In genomic region chr12:116026768-116027550, GRCh38 we compare ENCODE assay signal across 19 cellular contexts.
DNase-seq lines count a peak whose midpoint lies in the region; ATAC-seq and TF ChIP-seq lines count a peak whose summit lies in the region.
"Had no signal": no experiment of that assay in that cellular context is flagged by ENCODE, and none has a peak within 500 bp of the region (broad histone marks: within the 10 kb centered on the region; RNA-seq: fewer than 3 reads in every experiment).

No MANE protein-coding gene starts in this region.

- H3K27ac ChIP-seq in heart left ventricle, result no peak overlapping the region
- H3K27ac ChIP-seq: cardiac muscle cell, RWPE1, tibial nerve had no signal

- peaks cover 25% of the 10 kb centered on the region for H3K4me1 Mint-ChIP-seq in memory B cell
- peaks cover 8 to 32% of the 10 kb centered on the region in 2 donors for H3K4me1 Mint-ChIP-seq in effector memory CD8-positive, alpha-beta T cell (ENCODE audit: low read depth in 2 of 2)

- H3K4me1 ChIP-seq in heart left ventricle, result peaks cover 0 to 31% (median 18%) of the 10 kb centered on the region in 12 donors

- H3K27me3 ChIP-seq in heart left ventricle, result no peaks in the 10 kb centered on the region
- H3K27me3 ChIP-seq: cardiac muscle cell, tibial nerve had no signal

- intact Hi-C loops in left ventricle myocardium superior (cut with micrococcal nuclease), result no loop called here
- intact Hi-C loops in heart left ventricle (cut with DNase I), result no loop called here

- peaks cover 14% of the 10 kb centered on the region for H3K36me3 Mint-ChIP-seq in memory B cell
- H3K36me3 Mint-ChIP-seq in effector memory CD8-positive, alpha-beta T cell (ENCODE audit: insufficient read depth), result no peaks in the 10 kb centered on the region

- H3K27me3 Mint-ChIP-seq in memory B cell, result no peaks in the 10 kb centered on the region
- H3K27me3 Mint-ChIP-seq in effector memory CD8-positive, alpha-beta T cell, result no peaks in the 10 kb centered on the region

- DNase-seq in left ventricle myocardium superior, result peak; percentile 23
- no peak for DNase-seq in heart left ventricle
- peak; percentile 11 for DNase-seq in astrocyte of the hippocampus (ENCODE audit: low read depth, low spot score)
- DNase-seq in memory B cell (ENCODE audit: low spot score in 2 of 2), result no peak
- no peak for DNase-seq in effector memory CD8-positive, alpha-beta T cell
- DNase-seq: ACHN; activated CD4-positive, alpha-beta T cell treated with anti-CD3 and anti-CD28 coated beads, Interleukin-2, amount 50 U/mL, for 48 hours; DMS53; effector CD4-positive, alpha-beta T cell; mesenchymal stem cell; NCI-H187; retina had no signal

- H3K4me3 ChIP-seq in heart left ventricle, result no peak overlapping the region
- H3K4me3 ChIP-seq: cardiac muscle cell, tibial nerve had no signal

- no peak for TF ChIP-seq POLR2A in heart left ventricle (IDR thresholded peaks at IDR 0.05)

- 72 to 82% (median 77%) methylated on average over 7 of the region's 7 CpGs for whole genome bisulfite sequencing in heart left ventricle, 4 donors

- TF ChIP-seq CTCF in heart left ventricle (IDR thresholded peaks at IDR 0.05), result no peak

- peak overlapping the region; percentile 50 for H3K27ac Mint-ChIP-seq in memory B cell
- H3K27ac Mint-ChIP-seq in effector memory CD8-positive, alpha-beta T cell, result peak overlapping the region in 1 of 2 donors; percentile 12
- H3K27ac Mint-ChIP-seq: activated T-helper 1 cell treated with anti-CD3 and anti-CD28 coated beads, Interleukin-12 subunit alpha, Interleukin-12 subunit beta, Interleukin-2, Interleukin-4 antibody, amounts not matched to agents 30 ng/mL and 10 ng/mL and 1 ng/mL, durations not matched to agents 14 hours and 24 hours and 36 hours had no signal

- peaks cover 0 to 7% (median 0%) of the 10 kb centered on the region in 9 donors for H3K36me3 ChIP-seq in heart left ventricle
- H3K36me3 ChIP-seq: cardiac muscle cell, tibial nerve had no signal

- ATAC-seq in left ventricle myocardium superior, result peak; percentile 49
- ATAC-seq in heart left ventricle, result no peak
- no peak for ATAC-seq in memory B cell (ENCODE audit: low read depth)
- no peak for ATAC-seq in effector memory CD8-positive, alpha-beta T cell (replicated peaks)
- no peak for ATAC-seq in HG03196 (IDR thresholded peaks at IDR 0.05; ENCODE audit: unreplicated experiment)
- no peak for ATAC-seq in HG03565 (IDR thresholded peaks at IDR 0.05; ENCODE audit: unreplicated experiment)
- ATAC-seq in GM21528 (IDR thresholded peaks at IDR 0.05; ENCODE audit: low FRiP score, unreplicated experiment), result no peak

- H3K4me3 Mint-ChIP-seq in memory B cell, result no peak overlapping the region
- H3K4me3 Mint-ChIP-seq in effector memory CD8-positive, alpha-beta T cell, result no peak overlapping the region
- H3K4me3 Mint-ChIP-seq: activated T-helper 1 cell treated with anti-CD3 and anti-CD28 coated beads, Interleukin-12 subunit alpha, Interleukin-12 subunit beta, Interleukin-2, Interleukin-4 antibody, amounts not matched to agents 30 ng/mL and 10 ng/mL and 1 ng/mL, durations not matched to agents 14 hours and 24 hours and 36 hours had no signal

- H3K9me3 ChIP-seq in heart left ventricle, result peaks cover 0 to 10% (median 0%) of the 10 kb centered on the region in 12 donors

- H3K9me3 Mint-ChIP-seq in memory B cell, result peaks cover 1% of the 10 kb centered on the region
- H3K9me3 Mint-ChIP-seq in effector memory CD8-positive, alpha-beta T cell, result no peaks in the 10 kb centered on the region
- H3K9me3 Mint-ChIP-seq: activated T-helper 1 cell treated with anti-CD3 and anti-CD28 coated beads, Interleukin-12 subunit alpha, Interleukin-12 subunit beta, Interleukin-2, Interleukin-4 antibody, amounts not matched to agents 30 ng/mL and 10 ng/mL and 1 ng/mL, durations not matched to agents 14 hours and 24 hours and 36 hours had no signal

Comparison
In these comparisons a context has a peak if more than half of its experiments do, and no peak if none do; other contexts are left out.
1. DNase-seq: peak in left ventricle myocardium superior (single experiment) and astrocyte of the hippocampus (single experiment); none in heart left ventricle (0 of 5), memory B cell (0 of 2) and effector memory CD8-positive, alpha-beta T cell (0 of 3).